Comparison of ENCODE assay signal across 10 cellular contexts in genomic region chr5:68141494-68141893, GRCh38.
DNase-seq lines count a peak whose midpoint lies in the region; ATAC-seq, FAIRE-seq and TF ChIP-seq lines count a peak whose summit lies in the region.
"Had no signal": no experiment of that assay in that cellular context is flagged by ENCODE, and none has a peak within 500 bp of the region (broad histone marks: within the 10 kb centered on the region; RNA-seq: fewer than 3 reads in every experiment).

No MANE protein-coding gene starts in this region.

- H3K36me3 ChIP-seq in H7 (replicated peaks; ENCODE audit: control insufficient read depth, insufficient read depth, low read length) (no peaks in the 10 kb centered on the region), WERI-Rb-1 (no peaks in the 10 kb centered on the region), heart left ventricle (no peaks in the 10 kb centered on the region)

- H3K27me3 Mint-ChIP-seq in T-cell (no peaks in the 10 kb centered on the region), naive B cell (no peaks in the 10 kb centered on the region)

- peaks cover 0 to 12% (median under 1%) of the 10 kb centered on the region in 12 donors for H3K4me1 ChIP-seq in heart left ventricle

- DNase-seq in T-cell (peak in 4 of 34 experiments; percentile 0 to 7 (median 4)), naive B cell (peak; percentile 12), H7 (no peak), WERI-Rb-1 (no peak), heart left ventricle (no peak), D721Med (ENCODE audit: insufficient read length, low spot score) (no peak)
- DNase-seq: KG1; stimulated activated CD4-positive, alpha-beta T cell treated with anti-CD3 and anti-CD28 coated beads, Interleukin-2, amount 100 ng/mL, for 48 hours had no signal

- no peak overlapping the region for H3K4me3 Mint-ChIP-seq in T-cell
- no peak overlapping the region for H3K4me3 Mint-ChIP-seq in naive B cell

- H3K9me3 ChIP-seq in WERI-Rb-1 (ENCODE audit: severe bottlenecking) (no peaks in the 10 kb centered on the region), heart left ventricle (peaks cover 0 to 5% (median 0%) of the 10 kb centered on the region in 12 donors)

- H3K27me3 ChIP-seq in H7 (ENCODE audit: control insufficient read depth, insufficient read depth, low read length) (no peaks in the 10 kb centered on the region), WERI-Rb-1 (ENCODE audit: insufficient read depth, low read depth, severe bottlenecking) (no peaks in the 10 kb centered on the region), heart left ventricle (no peaks in the 10 kb centered on the region)

- WGBS in heart left ventricle, 4 donors, result 81 to 88% (median 85%) methylated on average over 4 of the region's 4 CpGs

- H3K36me3 Mint-ChIP-seq in T-cell (no peaks in the 10 kb centered on the region), naive B cell (no peaks in the 10 kb centered on the region)

- peaks cover 0 to 11% (median 10%) of the 10 kb centered on the region in 3 donors for H3K4me1 Mint-ChIP-seq in T-cell
- peaks cover 0 to 9% (median 6%) of the 10 kb centered on the region in 3 donors for H3K4me1 Mint-ChIP-seq in naive B cell

- intact Hi-C loops in heart left ventricle (cut with DNase I), result no loop called here

- POLR2A ChIA-PET in T-cell (lab: Charles Lee), result interaction anchor here in 1 of 2 donors (0.6 kb wide), 1 partner anchor 53 kb away, joined by 3 read pairs; no protein-coding TSS in a partner anchor

- no peak for FAIRE-seq in D721Med (lab: Jason Lieb, UNC)

- no peak overlapping the region for H3K4me3 ChIP-seq in H7 (ENCODE audit: insufficient read depth, low read depth, low read length)
- no peak overlapping the region for H3K4me3 ChIP-seq in WERI-Rb-1 (ENCODE audit: low read depth, low read length)
- H3K4me3 ChIP-seq in heart left ventricle, result no peak overlapping the region

- H3K27ac ChIP-seq in WERI-Rb-1 (no peak overlapping the region), heart left ventricle (no peak overlapping the region)

- TF ChIP-seq POLR2A in heart left ventricle (IDR thresholded peaks at IDR 0.05), result no peak

- CTCF ChIA-PET in T-cell (lab: Charles Lee), result no interaction called here

- H3K27ac Mint-ChIP-seq in T-cell (peak overlapping the region in 1 of 2 donors; percentile 44), naive B cell (no peak overlapping the region)

- ATAC-seq in GM18511 (IDR thresholded peaks at IDR 0.05; ENCODE audit: unreplicated experiment) (peak; percentile 59), GM21825 (IDR thresholded peaks at IDR 0.05; ENCODE audit: unreplicated experiment) (peak; percentile 45), T-cell (replicated peaks in 1 of 4) (peak; percentile 31 to 72 (median 32)), naive B cell (ENCODE audit: low read depth in 2 of 2) (peak; percentile 73 to 85), heart left ventricle (no peak)

- peaks cover 0 to 2% (median 0%) of the 10 kb centered on the region in 3 donors for H3K9me3 Mint-ChIP-seq in T-cell
- H3K9me3 Mint-ChIP-seq in naive B cell, result peaks cover 0 to 12% (median 5%) of the 10 kb centered on the region in 7 donors

- TF ChIP-seq CTCF in WERI-Rb-1 (IDR thresholded peaks at IDR 0.05; ENCODE audit: low read depth, low read length) (no peak), heart left ventricle (IDR thresholded peaks at IDR 0.05) (no peak), D721Med (IDR thresholded peaks at IDR 0.05; ENCODE audit: insufficient read depth, missing control alignments) (no peak)

Comparison
In these comparisons a context has a peak if more than half of its experiments do, and no peak if none do; other contexts are left out.
1. ATAC-seq: peak in GM18511 (single experiment), GM21825 (single experiment), T-cell (4 of 4) and naive B cell (2 of 2); none in heart left ventricle (0 of 4).